9 cellular contexts compared by ENCODE assay signal in genomic region chr1:228058981-228059535, GRCh38. TPM values are rescaled to one million over a fixed set of nuclear protein-coding genes. Genes with fewer than 3 reads are reported as not detected.
DNase-seq lines count a peak whose midpoint lies in the region; ATAC-seq and TF ChIP-seq lines count a peak whose summit lies in the region.
"Had no signal": no experiment of that assay in that cellular context is flagged by ENCODE, and none has a peak within 500 bp of the region (broad histone marks: within the 10 kb centered on the region; RNA-seq: fewer than 3 reads in every experiment).

No MANE protein-coding gene starts in this region.

- H3K4me1 ChIP-seq in foreskin keratinocyte = no peaks in the 10 kb centered on the region
- H3K4me1 ChIP-seq in BE2C = no peaks in the 10 kb centered on the region

- peak; percentile 39 for ATAC-seq in foreskin keratinocyte

- H3K27ac ChIP-seq in foreskin keratinocyte = no peak overlapping the region
- H3K27ac ChIP-seq: heart left ventricle had no signal

- H3K36me3 ChIP-seq in H7 (replicated peaks; ENCODE audit: control insufficient read depth, insufficient read depth, low read length) (no peaks in the 10 kb centered on the region), BE2C (no peaks in the 10 kb centered on the region)
- H3K36me3 ChIP-seq: heart left ventricle had no signal

- peak overlapping the region; percentile 68 for H3K4me3 ChIP-seq in H7 (ENCODE audit: insufficient read depth, low read depth, low read length)
- H3K4me3 ChIP-seq in BE2C (ENCODE audit: low read depth, low read length) = no peak overlapping the region

- DNase-seq in H7 (peak; percentile 62), foreskin keratinocyte (no peak), T1000 (lab: John Stamatoyannopoulos, UW) (no peak), BE2C (no peak), NCI-H187 (lab: John Stamatoyannopoulos, UW) (no peak), NCI-H2107 (lab: John Stamatoyannopoulos, UW) (no peak)
- peak; percentile 53 for DNase-seq in activated CD4-positive, alpha-beta T cell treated with anti-CD3 and anti-CD28 coated beads for 48 hours
- peak; percentile 19 for DNase-seq in stimulated activated CD4-positive, alpha-beta T cell treated with anti-CD3 and anti-CD28 coated beads, Interleukin-2, amount 100 ng/mL, for 4 hours (ENCODE audit: low read depth)

- no peaks in the 10 kb centered on the region; the same call in 1 of the 2 replicates for H3K9me3 ChIP-seq in BE2C

- H3K27me3 ChIP-seq in H7 (ENCODE audit: control insufficient read depth, insufficient read depth, low read length) = peaks cover 63% of the 10 kb centered on the region
- H3K27me3 ChIP-seq in foreskin keratinocyte = peaks cover 42% of the 10 kb centered on the region
- peaks cover 42% of the 10 kb centered on the region for H3K27me3 ChIP-seq in BE2C

- TF ChIP-seq CTCF in foreskin keratinocyte (conservative IDR thresholded peaks at IDR 0.05) = no peak
- TF ChIP-seq CTCF in BE2C (IDR thresholded peaks at IDR 0.05; ENCODE audit: low read depth, low read length) = no peak

RNA-seq across cellular contexts. Expression of gene ARF1, which starts 23.4 kb away (rescaled TPM):
- total RNA-seq in H7 (2014; rRNA removed; shearing (Covaris generic)) = 292 and 326 TPM in 2 replicates
- 273 and 306 TPM in 2 replicates for total RNA-seq in foreskin keratinocyte
- 384 and 386 TPM in 2 replicates for polyA plus RNA-seq in foreskin keratinocyte
- 1,294 TPM for polyA plus RNA-seq in BE2C (2012; ENCODE audit: insufficient read depth, insufficient read length, low read depth)

RNA-seq across cellular contexts. Expression of gene C1orf35, which starts 44.1 kb away (rescaled TPM):
- 38.9 and 45.7 TPM in 2 replicates for total RNA-seq in H7 (2014; rRNA removed; shearing (Covaris generic))
- 21.2 and 22.8 TPM in 2 replicates for total RNA-seq in foreskin keratinocyte
- polyA plus RNA-seq in foreskin keratinocyte = 32.8 and 34.0 TPM in 2 replicates
- 59.4 TPM for polyA plus RNA-seq in BE2C (2012; ENCODE audit: insufficient read depth, insufficient read length, low read depth)

RNA-seq across cellular contexts. Expression of gene MRPL55, which starts 50.0 kb away (rescaled TPM):
- total RNA-seq in H7 (2014; rRNA removed; shearing (Covaris generic)) = 109 and 172 TPM in 2 replicates
- 73.6 and 77.5 TPM in 2 replicates for total RNA-seq in foreskin keratinocyte
- 105 and 111 TPM in 2 replicates for polyA plus RNA-seq in foreskin keratinocyte
- 502 TPM for polyA plus RNA-seq in BE2C (2012; ENCODE audit: insufficient read depth, insufficient read length, low read depth)

RNA-seq across cellular contexts. Expression of gene WNT3A, which starts 52.3 kb away (rescaled TPM):
- total RNA-seq in H7 (2014; rRNA removed; shearing (Covaris generic)) = 0.31 and 0.33 TPM in 2 replicates
- 0.04 TPM in 1 of 2 replicates, not detected in the other for total RNA-seq in foreskin keratinocyte
- polyA plus RNA-seq in foreskin keratinocyte = 0.02 and 0.07 TPM in 2 replicates
- not detected for polyA plus RNA-seq in BE2C (2012; ENCODE audit: insufficient read depth, insufficient read length, low read depth)
- total RNA-seq: heart left ventricle had no signal
- polyA plus RNA-seq: heart left ventricle had no signal

Comparison
In these comparisons a context has a peak if more than half of its experiments do, and no peak if none do; other contexts are left out.
1. DNase-seq: peak in H7 (single experiment), activated CD4-positive, alpha-beta T cell treated with anti-CD3 and anti-CD28 coated beads for 48 hours (single experiment) and stimulated activated CD4-positive, alpha-beta T cell treated with anti-CD3 and anti-CD28 coated beads, Interleukin-2, amount 100 ng/mL, for 4 hours (single experiment); none in foreskin keratinocyte (0 of 2), T1000 (single experiment), BE2C (single experiment), NCI-H187 (0 of 2) and NCI-H2107 (single experiment).